Comparison of ENCODE assay signal across 8 cellular contexts in genomic region chr17:38701504-38702165, GRCh38. TPM values are rescaled to one million over a fixed set of nuclear protein-coding genes. Genes with fewer than 3 reads are reported as not detected.
DNase-seq lines count a peak whose midpoint lies in the region; ATAC-seq lines count a peak whose summit lies in the region.

No MANE protein-coding gene starts in this region.

- peaks cover 6 to 29% (median 18%) of the 10 kb centered on the region in 3 donors for H3K27me3 Mint-ChIP-seq in immature natural killer cell (ENCODE audit: low read depth in 3 of 3)

- no peaks in the 10 kb centered on the region for H3K9me3 Mint-ChIP-seq in immature natural killer cell

- H3K27ac Mint-ChIP-seq in immature natural killer cell = peak overlapping the region; percentile 93 to 100 (median 98)

- peak overlapping the region; percentile 67 to 87 (median 83) for H3K4me3 Mint-ChIP-seq in immature natural killer cell

- DNase-seq in NCI-H510A (lab: John Stamatoyannopoulos, UW) (peak; percentile 62), NCI-H510A treated with DMSO at 0.1 percent for 48 hours (lab: John Stamatoyannopoulos, UW) (no peak), T follicular helper cell (ENCODE audit: low read depth) (peak; percentile 51), amniotic epithelial cell (ENCODE audit: low read depth) (peak; percentile 55), immature natural killer cell (peak in 1 of 3 donors; percentile 67), AG08396 (ENCODE audit: low spot score) (no peak)
- peak; percentile 70 to 77 for DNase-seq in stimulated activated CD4-positive, alpha-beta T cell treated with anti-CD3 and anti-CD28 coated beads, Interleukin-1b, Interleukin-23, amount 100 ng/mL, for 4 hours (ENCODE audit: low read depth in 2 of 2)

- ATAC-seq in HG03354 (IDR thresholded peaks at IDR 0.05; ENCODE audit: poor library complexity, severe bottlenecking, unreplicated experiment) = peak; percentile 31

- H3K4me1 Mint-ChIP-seq in immature natural killer cell = peaks cover 39 to 45% of the 10 kb centered on the region in 2 donors

- H3K36me3 Mint-ChIP-seq in immature natural killer cell = no peaks in the 10 kb centered on the region

RNA-seq across cellular contexts. Expression of gene MLLT6, which starts 3.4 kb away (rescaled TPM):
- polyA plus RNA-seq in immature natural killer cell = 10 to 100 TPM in 1 of 3 donors, 1 to 10 TPM in 2; 3.8 to 24.5 (median 7.4) TPM

RNA-seq across cellular contexts. Expression of gene EPOP, which starts 26.9 kb away (rescaled TPM):
- polyA plus RNA-seq in immature natural killer cell = not detected

RNA-seq across cellular contexts. Expression of gene CISD3, which starts 28.5 kb away (rescaled TPM):
- polyA plus RNA-seq in immature natural killer cell = 100 to 1,000 TPM; 143 to 197 (median 160) TPM

RNA-seq across cellular contexts. Expression of gene PCGF2, which starts 46.5 kb away (rescaled TPM):
- polyA plus RNA-seq in immature natural killer cell = not detected

RNA-seq across cellular contexts. Expression of gene PSMB3, which starts 50.9 kb away (rescaled TPM):
- polyA plus RNA-seq in immature natural killer cell = 100 to 1,000 TPM; 509 to 821 (median 662) TPM

Comparison
In these comparisons a context has a peak if more than half of its experiments do, and no peak if none do; other contexts are left out.
1. DNase-seq: peak in NCI-H510A (single experiment), T follicular helper cell (single experiment), amniotic epithelial cell (single experiment) and stimulated activated CD4-positive, alpha-beta T cell treated with anti-CD3 and anti-CD28 coated beads, Interleukin-1b, Interleukin-23, amount 100 ng/mL, for 4 hours (2 of 2); none in NCI-H510A treated with DMSO at 0.1 percent for 48 hours (single experiment) and AG08396 (single experiment).